Comparison of ENCODE assay signal across 6 cellular contexts in the genomic region with DNA sequence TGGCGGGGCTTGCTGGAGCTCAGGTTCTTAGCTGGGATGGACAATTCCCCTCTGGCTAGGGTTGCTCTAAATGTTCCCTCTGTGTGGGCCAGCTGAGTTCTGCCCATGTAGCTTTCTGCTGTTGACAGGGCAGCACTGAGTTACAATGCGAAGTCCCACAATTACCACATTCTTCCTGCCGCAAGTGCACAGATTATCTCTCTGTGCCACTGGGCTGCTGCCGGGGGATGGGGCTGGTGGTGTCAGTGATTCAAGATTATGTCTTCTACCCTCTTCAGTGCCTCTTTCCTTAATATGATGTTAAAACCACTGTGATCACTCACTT.
"Had no signal": no experiment of that assay in that cellular context is flagged by ENCODE, and none has a peak within 500 bp of the region (broad histone marks: within the 10 kb centered on the region; RNA-seq: fewer than 3 reads in every experiment).

No MANE protein-coding gene starts in this region.

- DNase-seq: activated naive CD4-positive, alpha-beta T cell treated with anti-CD3 and anti-CD28 coated beads, Interleukin-2, amount 50 U/mL, for 16 hours; central memory CD4-positive, alpha-beta T cell; colonic mucosa; occipital lobe; stimulated activated naive CD8-positive, alpha-beta T cell treated with anti-CD3 and anti-CD28 coated beads, Interleukin-15, Interleukin-2, amounts not matched to agents 100 U/mL and 50 U/mL, for 24 hours; T-helper 17 cell had no signal
